13 cellular contexts compared by ENCODE assay signal in the genomic region with DNA sequence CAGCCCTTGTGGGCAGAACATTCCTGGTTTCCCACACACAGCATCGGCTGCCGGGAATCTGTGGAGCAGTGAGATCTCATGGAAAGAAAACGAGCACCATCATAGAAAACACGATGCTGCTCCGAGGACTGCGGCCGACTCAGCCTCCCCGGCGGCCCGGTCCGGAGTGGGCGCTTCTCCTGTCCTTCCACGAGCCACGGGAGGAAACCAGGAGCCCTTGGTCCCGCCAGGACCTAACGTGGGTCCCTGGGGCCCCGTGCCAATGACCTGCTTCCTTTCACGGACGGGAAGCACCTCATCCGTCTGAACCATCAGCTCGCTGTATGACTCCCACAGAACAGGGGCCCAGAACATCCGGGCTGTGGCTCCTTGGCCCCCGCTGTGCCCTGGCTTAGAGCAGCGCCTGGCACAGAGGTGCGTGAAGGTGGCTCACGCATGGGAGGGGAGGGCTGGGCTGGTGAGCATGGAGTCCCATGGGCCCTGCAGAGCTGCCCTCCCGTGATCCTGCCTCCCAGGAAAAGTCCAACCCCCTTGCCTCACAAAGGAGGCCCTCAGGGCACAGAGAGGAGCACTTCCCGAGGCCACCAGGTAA.
DNase-seq lines count a peak whose midpoint lies in the region; ATAC-seq and TF ChIP-seq lines count a peak whose summit lies in the region.
"Had no signal": no experiment of that assay in that cellular context is flagged by ENCODE, and none has a peak within 500 bp of the region (broad histone marks: within the 10 kb centered on the region; RNA-seq: fewer than 3 reads in every experiment).

No MANE protein-coding gene starts in this region.

- H3K4me1 Mint-ChIP-seq in natural killer cell = peaks cover 26 to 37% of the 10 kb centered on the region in 2 donors
- peaks cover 9 to 26% of the 10 kb centered on the region in 2 donors for H3K4me1 Mint-ChIP-seq in natural killer cell treated with Interleukin-12 subunit alpha and Interleukin-12 subunit beta and Interleukin-15 and Interleukin-18, amount 100 ng/mL, for 72 hours (ENCODE audit: low read depth in 2 of 2)
- peaks cover 26% of the 10 kb centered on the region for H3K4me1 Mint-ChIP-seq in central memory CD8-positive, alpha-beta T cell
- peaks cover under 1% of the 10 kb centered on the region for H3K4me1 Mint-ChIP-seq in neural crest cell

- H3K27me3 Mint-ChIP-seq in natural killer cell (ENCODE audit: low read depth in 2 of 2) (peaks cover 6 to 15% of the 10 kb centered on the region in 2 donors), neural crest cell (ENCODE audit: low read depth) (no peaks in the 10 kb centered on the region)
- peaks cover 0 to 4% of the 10 kb centered on the region in 2 donors for H3K27me3 Mint-ChIP-seq in natural killer cell treated with Interleukin-12 subunit alpha and Interleukin-12 subunit beta and Interleukin-15 and Interleukin-18, amount 100 ng/mL, for 72 hours
- H3K27me3 Mint-ChIP-seq in central memory CD8-positive, alpha-beta T cell = no peaks in the 10 kb centered on the region

- intact Hi-C loops in natural killer cell (cut with micrococcal nuclease) = no loop called here

- no peaks in the 10 kb centered on the region for H3K9me3 Mint-ChIP-seq in natural killer cell
- H3K9me3 Mint-ChIP-seq in natural killer cell treated with Interleukin-12 subunit alpha and Interleukin-12 subunit beta and Interleukin-15 and Interleukin-18, amount 100 ng/mL, for 72 hours = no peaks in the 10 kb centered on the region
- no peaks in the 10 kb centered on the region for H3K9me3 Mint-ChIP-seq in central memory CD8-positive, alpha-beta T cell
- H3K9me3 Mint-ChIP-seq in neural crest cell = no peaks in the 10 kb centered on the region

- H3K27ac Mint-ChIP-seq in natural killer cell (peak overlapping the region in 1 of 2 donors; percentile 38), neural crest cell (ENCODE audit: unreplicated experiment) (peak overlapping the region; percentile 87)
- no peak overlapping the region for H3K27ac Mint-ChIP-seq in natural killer cell treated with Interleukin-12 subunit alpha and Interleukin-12 subunit beta and Interleukin-15 and Interleukin-18, amount 100 ng/mL, for 72 hours
- H3K27ac Mint-ChIP-seq in central memory CD8-positive, alpha-beta T cell (ENCODE audit: low read depth) = no peak overlapping the region

- H3K4me3 Mint-ChIP-seq in natural killer cell (peak overlapping the region; percentile 68), neural crest cell (no peak overlapping the region)
- no peak overlapping the region for H3K4me3 Mint-ChIP-seq in natural killer cell treated with Interleukin-12 subunit alpha and Interleukin-12 subunit beta and Interleukin-15 and Interleukin-18, amount 100 ng/mL, for 72 hours
- H3K4me3 Mint-ChIP-seq in central memory CD8-positive, alpha-beta T cell = peak overlapping the region; percentile 47

- ATAC-seq in natural killer cell (no peak), HG02798 (IDR thresholded peaks at IDR 0.05; ENCODE audit: poor library complexity, unreplicated experiment) (no peak)
- ATAC-seq in natural killer cell treated with Interleukin-12 subunit alpha and Interleukin-12 subunit beta and Interleukin-15 and Interleukin-18, amount 100 ng/mL, for 72 hours = no peak
- ATAC-seq in central memory CD8-positive, alpha-beta T cell (replicated peaks; ENCODE audit: extremely low read depth, poor library complexity, severe bottlenecking) = no peak

- no peaks in the 10 kb centered on the region for H3K36me3 Mint-ChIP-seq in natural killer cell
- no peaks in the 10 kb centered on the region for H3K36me3 Mint-ChIP-seq in natural killer cell treated with Interleukin-12 subunit alpha and Interleukin-12 subunit beta and Interleukin-15 and Interleukin-18, amount 100 ng/mL, for 72 hours
- peaks cover 3% of the 10 kb centered on the region for H3K36me3 Mint-ChIP-seq in central memory CD8-positive, alpha-beta T cell (ENCODE audit: insufficient read depth)
- peaks cover 2% of the 10 kb centered on the region for H3K36me3 Mint-ChIP-seq in neural crest cell (ENCODE audit: low read depth)

- DNase-seq in natural killer cell (no peak), neural crest cell (ENCODE audit: low read depth, low spot score) (no peak), iPS-NIHi11 (ENCODE audit: low spot score) (no peak)
- no peak for DNase-seq in natural killer cell treated with Interleukin-12 subunit alpha and Interleukin-12 subunit beta and Interleukin-15 and Interleukin-18, amount 100 ng/mL, for 72 hours (ENCODE audit: low spot score)
- DNase-seq in central memory CD8-positive, alpha-beta T cell (ENCODE audit: low spot score in 2 of 2) = no peak
- DNase-seq in activated effector memory CD4-positive, alpha-beta T cell treated with anti-CD3 and anti-CD28 coated beads, Interleukin-2, amount 50 U/mL, for 16 hours = no peak
- DNase-seq: AML-193, MV-4-11, NCI-H1417 treated with DMSO at 0.1 percent for 48 hours, NCI-H2029, NCI-H510A, SHP77 treated with DMSO at 0.1 percent for 48 hours had no signal

- TF ChIP-seq CTCF in natural killer cell (IDR thresholded peaks at IDR 0.05) (no peak), neural crest cell (conservative IDR thresholded peaks at IDR 0.05) (no peak)

Comparison
In these comparisons a context has a peak if more than half of its experiments do, and no peak if none do; other contexts are left out.
1. H3K4me3 Mint-ChIP-seq: peak in natural killer cell (single experiment) and central memory CD8-positive, alpha-beta T cell (single experiment); none in natural killer cell treated with Interleukin-12 subunit alpha and Interleukin-12 subunit beta and Interleukin-15 and Interleukin-18, amount 100 ng/mL, for 72 hours (single experiment) and neural crest cell (single experiment).